24 cellular contexts compared by ENCODE assay signal in genomic region chrX:15451913-15452312, GRCh38. TPM values are rescaled to one million over a fixed set of nuclear protein-coding genes. Genes with fewer than 3 reads are reported as not detected.
DNase-seq lines count a peak whose midpoint lies in the region; ATAC-seq and TF ChIP-seq lines count a peak whose summit lies in the region.
"Had no signal": no experiment of that assay in that cellular context is flagged by ENCODE, and none has a peak within 500 bp of the region (broad histone marks: within the 10 kb centered on the region; RNA-seq: fewer than 3 reads in every experiment).

No MANE protein-coding gene starts in this region.

- no peak for DNase-seq in Right ventricle myocardium inferior (ENCODE audit: missing footprints)
- no peak for DNase-seq in right atrium auricular region (ENCODE audit: low spot score)
- DNase-seq in cardiac fibroblast (ENCODE audit: low read depth in 2 of 2): peak; percentile 36 to 62
- peak; percentile 26 for DNase-seq in left cardiac atrium
- peak; percentile 50 for DNase-seq in ureter (ENCODE audit: low spot score)
- no peak for DNase-seq in C1 segment of cervical spinal cord (lab: John Stamatoyannopoulos, UW)
- no peak for DNase-seq in SW 1271 (lab: John Stamatoyannopoulos, UW)
- DNase-seq: activated CD4-positive, alpha-beta T cell treated with anti-CD3 and anti-CD28 coated beads for 48 hours; activated CD8-positive, alpha-beta memory T cell treated with anti-CD3 and anti-CD28 coated beads, Interleukin-2, amount 10 ng/mL, durations not matched to agents 7 days and 5 days; activated naive CD8-positive, alpha-beta T cell treated with anti-CD3 and anti-CD28 coated beads for 36 hours; brain microvascular endothelial cell; HCEC 1CT; Karpas-422; NCI-H1092 treated with DMSO at 0.1 percent for 48 hours; NCI-H2081; stimulated activated CD4-positive, alpha-beta T cell treated with anti-CD3 and anti-CD28 coated beads, Interleukin-4, amount 100 ng/mL, for 24 hours; stimulated activated naive CD8-positive, alpha-beta T cell treated with anti-CD3 and anti-CD28 coated beads, Interleukin-15, amount 100 ng/mL, for 72 hours; upper lobe of right lung had no signal

- TF ChIP-seq CTCF in right atrium auricular region (IDR thresholded peaks at IDR 0.05) (no peak), cardiac fibroblast (IDR thresholded peaks at IDR 0.05; ENCODE audit: low read depth, low read length) (no peak)

- H3K27ac ChIP-seq in right atrium auricular region: no peak overlapping the region
- H3K27ac ChIP-seq: BLaER1, brain microvascular endothelial cell, RWPE1, upper lobe of right lung had no signal

- peaks cover 0 to 8% of the 10 kb centered on the region in 2 donors for H3K4me1 ChIP-seq in right atrium auricular region
- H3K4me1 ChIP-seq: BLaER1, upper lobe of right lung had no signal

- ATAC-seq in Right ventricle myocardium inferior: peak; percentile 78
- ATAC-seq in left cardiac atrium: peak in 1 of 2 donors; percentile 38
- ATAC-seq in GM19395 (IDR thresholded peaks at IDR 0.05; ENCODE audit: unreplicated experiment): no peak
- ATAC-seq: activated CD8-positive, alpha-beta memory T cell treated with anti-CD3 and anti-CD28 coated beads, Interleukin-2, amount 10 ng/mL, durations not matched to agents 7 days and 5 days; left lobe of liver; stimulated activated naive CD8-positive, alpha-beta T cell treated with anti-CD3 and anti-CD28 coated beads, Interleukin-15, amount 100 ng/mL, for 72 hours; upper lobe of right lung had no signal

- H3K4me3 ChIP-seq in right atrium auricular region: no peak overlapping the region
- no peak overlapping the region for H3K4me3 ChIP-seq in cardiac fibroblast (replicated peaks in 1 of 2; ENCODE audit: low read depth in 2 of 2, low read length in 2 of 2)
- H3K4me3 ChIP-seq: BLaER1, upper lobe of right lung had no signal

- H3K9me3 ChIP-seq in right atrium auricular region: no peaks in the 10 kb centered on the region
- H3K9me3 ChIP-seq: BLaER1, upper lobe of right lung had no signal

- no peaks in the 10 kb centered on the region for H3K27me3 ChIP-seq in right atrium auricular region
- H3K27me3 ChIP-seq: brain microvascular endothelial cell, upper lobe of right lung had no signal

- intact Hi-C loops in Right ventricle myocardium inferior (cut with DNase I): no loop called here
- intact Hi-C loops in left cardiac atrium (cut with DNase I): no loop called here

- H3K36me3 ChIP-seq in right atrium auricular region: peaks cover 18% of the 10 kb centered on the region
- H3K36me3 ChIP-seq: BLaER1, brain microvascular endothelial cell had no signal

RNA-seq across cellular contexts. Expression of gene PIR, which starts 41.2 kb away (rescaled TPM):
- total RNA-seq in Right ventricle myocardium inferior (13.2 TPM), right atrium auricular region (10 to 100 TPM; 14.3 to 19.2 TPM), left cardiac atrium (10 to 100 TPM in 1 of 2 donors, 1 to 10 TPM in 1; 8.7 to 14.8 TPM), ureter (19.0 TPM)

RNA-seq across cellular contexts. Expression of gene BMX, which starts 48.7 kb away (rescaled TPM):
- total RNA-seq in Right ventricle myocardium inferior: 1.4 TPM
- 10 to 100 TPM; 12.9 to 20.1 TPM for total RNA-seq in right atrium auricular region
- 10 to 100 TPM in 1 of 2 donors, 1 to 10 TPM in 1; 1.6 to 16.8 TPM for total RNA-seq in left cardiac atrium
- 1.4 TPM for total RNA-seq in ureter
- total RNA-seq: A172; activated CD8-positive, alpha-beta memory T cell treated with anti-CD3 and anti-CD28 coated beads, Interleukin-2, amount 10 ng/mL, durations not matched to agents 7 days and 5 days; activated naive CD8-positive, alpha-beta T cell treated with anti-CD3 and anti-CD28 coated beads for 36 hours; activated T-helper 1 cell treated with anti-CD3 and anti-CD28 coated beads, Interleukin-12 subunit alpha, Interleukin-12 subunit beta, Interleukin-2, Interleukin-4 antibody, amounts not matched to agents 30 ng/mL and 10 ng/mL and 1 ng/mL, durations not matched to agents 14 hours and 24 hours and 36 hours had no signal

Comparison
In these comparisons a context has a peak if more than half of its experiments do, and no peak if none do; other contexts are left out.
1. DNase-seq: peak in cardiac fibroblast (2 of 2), left cardiac atrium (single experiment) and ureter (single experiment); none in Right ventricle myocardium inferior (single experiment), right atrium auricular region (single experiment), C1 segment of cervical spinal cord (0 of 14) and SW 1271 (0 of 2).